ENCODE assay signal across 8 cellular contexts in the genomic region with DNA sequence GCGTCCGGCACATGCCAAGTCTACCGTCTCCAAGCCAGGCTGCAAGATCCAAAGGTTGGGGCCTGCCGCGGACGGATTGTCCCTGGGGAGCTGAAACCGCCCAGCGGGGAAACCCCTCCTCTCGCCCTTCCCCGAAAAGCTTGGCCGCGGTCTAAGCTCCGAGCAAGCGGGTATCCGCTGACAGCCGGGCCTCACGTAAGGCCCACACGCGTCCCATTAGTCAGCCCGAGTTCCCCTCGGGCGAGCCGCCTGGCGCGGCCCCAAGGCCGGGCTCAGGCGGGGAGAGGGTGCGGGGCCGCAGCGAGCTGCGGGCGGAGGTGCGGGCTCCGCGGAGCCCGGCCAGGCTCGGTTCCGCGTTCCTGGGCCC. TPM values are rescaled to one million over a fixed set of nuclear protein-coding genes. Genes with fewer than 3 reads are reported as not detected.
A peak's percentile ranks its signal among the peaks of the same experiment; 100 is the strongest.
DNase-seq lines count a peak whose midpoint lies in the region; ATAC-seq and TF ChIP-seq lines count a peak whose summit lies in the region.

No MANE protein-coding gene starts in this region.

- ATAC-seq in GM18909 (IDR thresholded peaks at IDR 0.05; ENCODE audit: poor library complexity, unreplicated experiment) (peak; percentile 36), GM21360 (IDR thresholded peaks at IDR 0.05; ENCODE audit: unreplicated experiment) (no peak)

- H3K27ac ChIP-seq in C4-2B, result peak overlapping the region; percentile 91
- no peak overlapping the region for H3K27ac ChIP-seq in mesodermal cell (ENCODE audit: low read depth, low read length, severe bottlenecking)

- peaks cover 32% of the 10 kb centered on the region for H3K4me1 ChIP-seq in mesodermal cell (ENCODE audit: control insufficient read depth, insufficient read depth, low read length, poor library complexity, severe bottlenecking)

- H3K9me3 ChIP-seq in mesodermal cell (ENCODE audit: control insufficient read depth, low read length), result no peaks in the 10 kb centered on the region

- no peaks in the 10 kb centered on the region for H3K36me3 ChIP-seq in mesodermal cell (ENCODE audit: control insufficient read depth, insufficient read depth, low read length)

- TF ChIP-seq CTCF in C4-2B (conservative IDR thresholded peaks at IDR 0.05) (no peak), choroid plexus epithelial cell (conservative IDR thresholded peaks at IDR 0.05; ENCODE audit: low read depth, low read length) (no peak)

- H3K4me3 ChIP-seq in choroid plexus epithelial cell (ENCODE audit: low read depth, low read length) (peak overlapping the region; percentile 52), mesodermal cell (ENCODE audit: extremely low read depth, insufficient read depth, low read length, poor library complexity, severe bottlenecking) (peak overlapping the region; percentile 33)

- peak; percentile 62 for DNase-seq in NCI-H69 (lab: John Stamatoyannopoulos, UW)
- peak; percentile 56 for DNase-seq in choroid plexus epithelial cell (ENCODE audit: low read depth)
- no peak for DNase-seq in stimulated activated CD8-positive, alpha-beta memory T cell treated with anti-CD3 and anti-CD28 coated beads, Interleukin-4, amount 100 ng/mL, for 48 hours
- DNase-seq in NCI-H446 (lab: John Stamatoyannopoulos, UW), result no peak

- 0% methylated on average over 14 of the region's 39 CpGs; no CpG with 5 or more reads in 1 of the 2 experiments for WGBS in mesodermal cell (ENCODE audit: insufficient coverage in 2 of 2), 2 experiments

RNA-seq across cellular contexts. Expression of gene BCOR, which starts 6.9 kb away (rescaled TPM):
- 21.2 TPM for polyA plus RNA-seq in mesodermal cell (2013, experiment 1 of 2)
- 19.5 TPM for polyA plus RNA-seq in mesodermal cell (2013, experiment 2 of 2)

Comparison
In these comparisons a context has a peak if more than half of its experiments do, and no peak if none do; other contexts are left out.
1. DNase-seq: peak in NCI-H69 (single experiment) and choroid plexus epithelial cell (single experiment); none in stimulated activated CD8-positive, alpha-beta memory T cell treated with anti-CD3 and anti-CD28 coated beads, Interleukin-4, amount 100 ng/mL, for 48 hours (single experiment) and NCI-H446 (0 of 2).